ENCODE assay signal across 8 cellular contexts in genomic region chr14:102086972-102087761, GRCh38. TPM values are rescaled to one million over a fixed set of nuclear protein-coding genes. Genes with fewer than 3 reads are reported as not detected.
DNase-seq lines count a peak whose midpoint lies in the region; ATAC-seq, FAIRE-seq and TF ChIP-seq lines count a peak whose summit lies in the region.

HSP90AA1 (minus strand) TSS chr14:102087044; CDS start chr14:102086378, 666 bp downstream.

- H3K4me1 ChIP-seq in adipocyte (ENCODE audit: control insufficient read depth, insufficient read depth, low read length), result peaks cover 33% of the 10 kb centered on the region

- peak within 1 kb of the TSS; percentile 96 for H3K27ac Mint-ChIP-seq in type B pancreatic cell

- peaks cover 37% of the 10 kb centered on the region for H3K36me3 ChIP-seq in adipocyte (ENCODE audit: control insufficient read depth, insufficient read depth, low read length, severe bottlenecking)

- H3K27me3 Mint-ChIP-seq in type B pancreatic cell, result no peaks in the 10 kb centered on the region

- peak within 1 kb of the TSS; percentile 95 for H3K4me3 ChIP-seq in adipocyte (ENCODE audit: low read length)

- peak; percentile 99 for TF ChIP-seq POLR2A in GM12891 (IDR thresholded peaks at IDR 0.05; ENCODE audit: low read depth, low read length)

- FAIRE-seq in GM12891 (lab: Jason Lieb, UNC), result peak; percentile 93

- H3K9ac ChIP-seq in adipocyte (ENCODE audit: low read length), result peak within 1 kb of the TSS; percentile 92

- ATAC-seq in HG02798 (IDR thresholded peaks at IDR 0.05; ENCODE audit: poor library complexity, unreplicated experiment), result peak; percentile 87

- no peaks in the 10 kb centered on the region for H3K9me3 Mint-ChIP-seq in type B pancreatic cell

- peaks cover 46% of the 10 kb centered on the region for H3K4me1 Mint-ChIP-seq in type B pancreatic cell (ENCODE audit: unreplicated experiment)

- no peaks in the 10 kb centered on the region for H3K9me3 ChIP-seq in adipocyte (ENCODE audit: control insufficient read depth, low read length)

- no peaks in the 10 kb centered on the region for H3K27me3 ChIP-seq in adipocyte (replicated peaks; ENCODE audit: control insufficient read depth, insufficient read depth, low read length)

- H3K36me3 Mint-ChIP-seq in type B pancreatic cell, result peaks cover 38% of the 10 kb centered on the region

- no peak for TF ChIP-seq CTCF in type B pancreatic cell (conservative IDR thresholded peaks at IDR 0.05)

- H3K4me3 Mint-ChIP-seq in type B pancreatic cell, result peak within 1 kb of the TSS; percentile 98

- intact Hi-C loops in cardiac septum (cut with DNase I), result loop anchor here (2.0 to 5.0 kb wide), 3 partner anchors 125 to 274 kb away; partner anchors contain the start of genes DYNC1H1 and ZNF839
- intact Hi-C loops in posterior cingulate gyrus (cut with DNase I), result loop anchor here (2.0 to 10.0 kb wide), 2 partner anchors 122 to 228 kb away; partner anchors contain the start of gene ZNF839

- DNase-seq in GM12891 (ENCODE audit: insufficient read length, low spot score) (peak; percentile 90), NCI-H1436 treated with DMSO at 0.1 percent for 48 hours (lab: John Stamatoyannopoulos, UW) (peak; percentile 61), T follicular helper cell (ENCODE audit: low read depth) (peak; percentile 91), adipocyte (ENCODE audit: low read depth) (peak; percentile 96), cardiac septum (ENCODE audit: low spot score) (peak; percentile 97), posterior cingulate gyrus (peak; percentile 83 to 98 (median 91)), type B pancreatic cell (ENCODE audit: extremely low spot score, unreplicated experiment) (peak; percentile 97)

TF ChIP-seq in GM12891, 5 proteins besides CTCF, POLR2A, EP300 and RAD21:
- TF ChIP-seq TAF1 (IDR thresholded peaks at IDR 0.05; ENCODE audit: low read depth, low read length), result peak; percentile 91
- TF ChIP-seq POLR2AphosphoS5 (IDR thresholded peaks at IDR 0.05; ENCODE audit: low read depth, low read length), result peak; percentile 99
- TF ChIP-seq POU2F2 (IDR thresholded peaks at IDR 0.05; ENCODE audit: low read depth, low read length), result peak; percentile 91
- no peak for TF ChIP-seq PAX5 (IDR thresholded peaks at IDR 0.05; ENCODE audit: insufficient read depth, low read length, severe bottlenecking)
- TF ChIP-seq SPI1 (IDR thresholded peaks at IDR 0.05; ENCODE audit: low read depth, low read length), result no peak

RNA-seq across cellular contexts. Expression of gene HSP90AA1, which starts in this region (rescaled TPM):
- 535 TPM for polyA plus RNA-seq in GM12891 (2012; ENCODE audit: low read depth, missing spikeins)
- total RNA-seq in cardiac septum (475 TPM), type B pancreatic cell (ENCODE audit: low replicate concordance) (585 and 652 TPM in 2 replicates)

Comparison
In these comparisons a context has a peak if more than half of its experiments do, and no peak if none do; other contexts are left out.
1. Peak in every context shown above with its lines: DNase-seq, ATAC-seq and H3K4me3 ChIP-seq.